In genomic region chr1:27590917-27591508, GRCh38 we compare ENCODE assay signal across 10 cellular contexts. TPM values are rescaled to one million over a fixed set of nuclear protein-coding genes. Genes with fewer than 3 reads are reported as not detected.
A peak's percentile ranks its signal among the peaks of the same experiment; 100 is the strongest.
DNase-seq lines count a peak whose midpoint lies in the region; ATAC-seq, FAIRE-seq and TF ChIP-seq lines count a peak whose summit lies in the region.
"Had no signal": no experiment of that assay in that cellular context is flagged by ENCODE, and none has a peak within 500 bp of the region (broad histone marks: within the 10 kb centered on the region; RNA-seq: fewer than 3 reads in every experiment).

No MANE protein-coding gene starts in this region.

- DNase-seq in SK-N-MC (ENCODE audit: low read depth, low spot score) = no peak
- no peak for DNase-seq in thoracic aorta (ENCODE audit: low spot score)
- no peak for DNase-seq in activated CD8-positive, alpha-beta memory T cell treated with anti-CD3 and anti-CD28 coated beads, Interleukin-2, amount 50 U/mL, for 4 hours
- no peak for DNase-seq in HTR-8/SVneo (ENCODE audit: insufficient read length, low spot score)
- DNase-seq in activated CD8-positive, alpha-beta memory T cell treated with anti-CD3 and anti-CD28 coated beads for 24 hours = no peak
- DNase-seq: anterior cingulate cortex had no signal

- H3K9ac ChIP-seq in SK-N-MC (ENCODE audit: insufficient read length) (no peak overlapping the region), muscle layer of colon (ENCODE audit: low read length) (no peak overlapping the region)
- H3K9ac ChIP-seq: KMS-11 had no signal

- H3K27ac ChIP-seq in SK-N-MC (peak overlapping the region; percentile 83), esophagus (ENCODE audit: low read depth in 2 of 2, low read length in 1 of 2) (peak overlapping the region; percentile 38 to 81), muscle layer of colon (ENCODE audit: low read depth, low read length) (peak overlapping the region; percentile 70), thoracic aorta (peak overlapping the region; percentile 69 to 74)
- H3K27ac ChIP-seq: KMS-11 had no signal

- H3K9me3 ChIP-seq in SK-N-MC (ENCODE audit: low read depth, low read length) = no peaks in the 10 kb centered on the region
- H3K9me3 ChIP-seq in esophagus (ENCODE audit: control insufficient read depth in 2 of 2, insufficient read depth in 1 of 2, low read depth in 1 of 2, low read length in 1 of 2) = no peaks in the 10 kb centered on the region
- no peaks in the 10 kb centered on the region for H3K9me3 ChIP-seq in muscle layer of colon (ENCODE audit: low read length)
- H3K9me3 ChIP-seq in thoracic aorta = no peaks in the 10 kb centered on the region

- 42 to 44% methylated on average over 5 of the region's 5 CpGs for WGBS in esophagus, 2 donors

- H3K4me3 ChIP-seq in SK-N-MC (peak overlapping the region; percentile 57; the same call in 1 of the 2 replicates), esophagus (ENCODE audit: low read depth in 1 of 2, low read length in 2 of 2) (no peak overlapping the region), muscle layer of colon (ENCODE audit: low read depth in 1 of 2, low read length in 2 of 2) (no peak overlapping the region), thoracic aorta (no peak overlapping the region)

- no peak for TF ChIP-seq CTCF in thoracic aorta (IDR thresholded peaks at IDR 0.05)

- ATAC-seq in thoracic aorta (ENCODE audit: insufficient number of reproducible peaks, low FRiP score, low read depth) (no peak), GM21717 (IDR thresholded peaks at IDR 0.05; ENCODE audit: unreplicated experiment) (no peak)

- no peaks in the 10 kb centered on the region for H3K27me3 ChIP-seq in esophagus (ENCODE audit: control insufficient read depth in 1 of 2, insufficient read depth in 2 of 2, low read length in 2 of 2)
- no peaks in the 10 kb centered on the region for H3K27me3 ChIP-seq in muscle layer of colon (ENCODE audit: control insufficient read depth in 1 of 2, insufficient read depth in 2 of 2, low read length in 2 of 2)
- H3K27me3 ChIP-seq in thoracic aorta (replicated peaks; ENCODE audit: insufficient read depth) = no peaks in the 10 kb centered on the region

- no peak for FAIRE-seq in HTR-8/SVneo (lab: Jason Lieb, UNC)

- H3K4me1 ChIP-seq in esophagus (ENCODE audit: control insufficient read depth in 2 of 2, insufficient read depth in 2 of 2, low read length in 1 of 2) (peaks cover 32 to 49% of the 10 kb centered on the region in 2 donors), muscle layer of colon (ENCODE audit: insufficient read depth, low read length) (peaks cover 90% of the 10 kb centered on the region), thoracic aorta (ENCODE audit: control insufficient read depth in 1 of 2, low read depth in 2 of 2) (peaks cover 44 to 92% of the 10 kb centered on the region in 2 donors)

- H3K36me3 ChIP-seq in SK-N-MC (ENCODE audit: insufficient read depth, low read length) (no peaks in the 10 kb centered on the region), esophagus (ENCODE audit: control insufficient read depth in 2 of 2, insufficient read depth in 2 of 2, low read length in 1 of 2) (peaks cover 0 to 12% of the 10 kb centered on the region in 2 donors), muscle layer of colon (ENCODE audit: insufficient read depth, low read length) (peaks cover 13% of the 10 kb centered on the region), thoracic aorta (no peaks in the 10 kb centered on the region)

RNA-seq across cellular contexts. Expression of gene AHDC1, which starts 12.9 kb away (rescaled TPM):
- 10 to 100 TPM; 24.7 to 58.4 TPM for polyA plus RNA-seq in esophagus
- total RNA-seq in thoracic aorta = 10 to 100 TPM; 38.3 to 55.4 TPM

RNA-seq across cellular contexts. Expression of gene FGR, which starts 44.0 kb away (rescaled TPM):
- polyA plus RNA-seq in esophagus = 1 to 10 TPM; 3.4 to 3.6 TPM
- total RNA-seq in thoracic aorta = 10 to 100 TPM; 17.0 to 21.5 TPM
